ENCODE assay signal across 1 cellular context in the genomic region with DNA sequence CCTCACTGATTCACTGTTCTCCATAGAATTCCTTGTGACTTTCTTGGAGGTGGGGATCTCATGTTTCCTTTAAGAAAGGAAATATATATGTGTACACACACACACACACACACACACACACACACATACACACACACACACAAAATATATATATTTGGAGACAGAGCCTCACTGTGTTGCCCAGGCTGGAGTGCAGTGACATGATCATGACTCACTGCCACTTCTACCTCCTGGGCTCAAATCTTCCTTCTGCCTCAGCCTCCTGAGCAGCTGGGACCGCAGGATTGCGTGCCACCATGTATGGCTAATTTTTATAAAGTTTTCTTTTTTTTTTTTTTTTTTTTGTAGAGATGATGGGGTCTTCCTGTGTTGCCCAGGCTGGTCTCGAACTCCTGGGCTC.
TF ChIP-seq lines count a peak whose summit lies in the region.

No MANE protein-coding gene starts in this region.

TF ChIP-seq in SK-N-SH treated with all-trans-retinoic acid at 6 μM for 48 hours, 23 proteins besides CTCF, POLR2A, EP300 and RAD21 (continued from another document):
- TF ChIP-seq, protein P1, sequence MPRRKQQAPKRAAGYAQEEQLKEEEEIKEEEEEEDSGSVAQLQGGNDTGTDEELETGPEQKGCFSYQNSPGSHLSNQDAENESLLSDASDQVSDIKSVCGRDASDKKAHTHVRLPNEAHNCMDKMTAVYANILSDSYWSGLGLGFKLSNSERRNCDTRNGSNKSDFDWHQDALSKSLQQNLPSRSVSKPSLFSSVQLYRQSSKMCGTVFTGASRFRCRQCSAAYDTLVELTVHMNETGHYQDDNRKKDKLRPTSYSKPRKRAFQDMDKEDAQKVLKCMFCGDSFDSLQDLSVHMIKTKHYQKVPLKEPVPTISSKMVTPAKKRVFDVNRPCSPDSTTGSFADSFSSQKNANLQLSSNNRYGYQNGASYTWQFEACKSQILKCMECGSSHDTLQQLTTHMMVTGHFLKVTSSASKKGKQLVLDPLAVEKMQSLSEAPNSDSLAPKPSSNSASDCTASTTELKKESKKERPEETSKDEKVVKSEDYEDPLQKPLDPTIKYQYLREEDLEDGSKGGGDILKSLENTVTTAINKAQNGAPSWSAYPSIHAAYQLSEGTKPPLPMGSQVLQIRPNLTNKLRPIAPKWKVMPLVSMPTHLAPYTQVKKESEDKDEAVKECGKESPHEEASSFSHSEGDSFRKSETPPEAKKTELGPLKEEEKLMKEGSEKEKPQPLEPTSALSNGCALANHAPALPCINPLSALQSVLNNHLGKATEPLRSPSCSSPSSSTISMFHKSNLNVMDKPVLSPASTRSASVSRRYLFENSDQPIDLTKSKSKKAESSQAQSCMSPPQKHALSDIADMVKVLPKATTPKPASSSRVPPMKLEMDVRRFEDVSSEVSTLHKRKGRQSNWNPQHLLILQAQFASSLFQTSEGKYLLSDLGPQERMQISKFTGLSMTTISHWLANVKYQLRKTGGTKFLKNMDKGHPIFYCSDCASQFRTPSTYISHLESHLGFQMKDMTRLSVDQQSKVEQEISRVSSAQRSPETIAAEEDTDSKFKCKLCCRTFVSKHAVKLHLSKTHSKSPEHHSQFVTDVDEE (CRISPR knock-in tag; IDR thresholded peaks at IDR 0.05): no peak
- TF ChIP-seq, protein P2, sequence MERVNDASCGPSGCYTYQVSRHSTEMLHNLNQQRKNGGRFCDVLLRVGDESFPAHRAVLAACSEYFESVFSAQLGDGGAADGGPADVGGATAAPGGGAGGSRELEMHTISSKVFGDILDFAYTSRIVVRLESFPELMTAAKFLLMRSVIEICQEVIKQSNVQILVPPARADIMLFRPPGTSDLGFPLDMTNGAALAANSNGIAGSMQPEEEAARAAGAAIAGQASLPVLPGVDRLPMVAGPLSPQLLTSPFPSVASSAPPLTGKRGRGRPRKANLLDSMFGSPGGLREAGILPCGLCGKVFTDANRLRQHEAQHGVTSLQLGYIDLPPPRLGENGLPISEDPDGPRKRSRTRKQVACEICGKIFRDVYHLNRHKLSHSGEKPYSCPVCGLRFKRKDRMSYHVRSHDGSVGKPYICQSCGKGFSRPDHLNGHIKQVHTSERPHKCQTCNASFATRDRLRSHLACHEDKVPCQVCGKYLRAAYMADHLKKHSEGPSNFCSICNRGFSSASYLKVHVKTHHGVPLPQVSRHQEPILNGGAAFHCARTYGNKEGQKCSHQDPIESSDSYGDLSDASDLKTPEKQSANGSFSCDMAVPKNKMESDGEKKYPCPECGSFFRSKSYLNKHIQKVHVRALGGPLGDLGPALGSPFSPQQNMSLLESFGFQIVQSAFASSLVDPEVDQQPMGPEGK (CRISPR knock-in tag; IDR thresholded peaks at IDR 0.05; ENCODE audit: borderline replicate concordance): no peak
- TF ChIP-seq ZNF565 (CRISPR knock-in tag; conservative IDR thresholded peaks at IDR 0.05; ENCODE audit: low read depth) (no peak), ZC3H10 (CRISPR knock-in tag; IDR thresholded peaks at IDR 0.05) (no peak)
- TF ChIP-seq, protein P3, sequence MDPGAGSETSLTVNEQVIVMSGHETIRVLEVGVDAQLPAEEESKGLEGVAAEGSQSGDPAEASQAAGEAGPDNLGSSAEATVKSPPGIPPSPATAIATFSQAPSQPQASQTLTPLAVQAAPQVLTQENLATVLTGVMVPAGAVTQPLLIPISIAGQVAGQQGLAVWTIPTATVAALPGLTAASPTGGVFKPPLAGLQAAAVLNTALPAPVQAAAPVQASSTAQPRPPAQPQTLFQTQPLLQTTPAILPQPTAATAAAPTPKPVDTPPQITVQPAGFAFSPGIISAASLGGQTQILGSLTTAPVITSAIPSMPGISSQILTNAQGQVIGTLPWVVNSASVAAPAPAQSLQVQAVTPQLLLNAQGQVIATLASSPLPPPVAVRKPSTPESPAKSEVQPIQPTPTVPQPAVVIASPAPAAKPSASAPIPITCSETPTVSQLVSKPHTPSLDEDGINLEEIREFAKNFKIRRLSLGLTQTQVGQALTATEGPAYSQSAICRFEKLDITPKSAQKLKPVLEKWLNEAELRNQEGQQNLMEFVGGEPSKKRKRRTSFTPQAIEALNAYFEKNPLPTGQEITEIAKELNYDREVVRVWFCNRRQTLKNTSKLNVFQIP (CRISPR knock-in tag; IDR thresholded peaks at IDR 0.05; ENCODE audit: borderline replicate concordance, low read depth): no peak
TF ChIP-seq in SK-N-SH treated with all-trans-retinoic acid at 6 μM for 48 hours: peak in this region for 0.
